11 cellular contexts compared by ENCODE assay signal in genomic region chr19:54420383-54421168, GRCh38. TPM values are rescaled to one million over a fixed set of nuclear protein-coding genes. Genes with fewer than 3 reads are reported as not detected.
DNase-seq lines count a peak whose midpoint lies in the region; ATAC-seq and TF ChIP-seq lines count a peak whose summit lies in the region.
"Had no signal": no experiment of that assay in that cellular context is flagged by ENCODE, and none has a peak within 500 bp of the region (broad histone marks: within the 10 kb centered on the region; RNA-seq: fewer than 3 reads in every experiment).

No MANE protein-coding gene starts in this region.

- no peak overlapping the region for H3K4me3 ChIP-seq in fibroblast of mammary gland (ENCODE audit: control insufficient read depth, low read depth, low read length)

- peak overlapping the region; percentile 100 for H3K27ac ChIP-seq in temporal lobe (ENCODE audit: low read depth, low read length)

- peak; percentile 93 for DNase-seq in NCI-H2227 treated with DMSO at 0.1 percent for 48 hours (lab: John Stamatoyannopoulos, UW)
- peak; percentile 14 for DNase-seq in fibroblast of mammary gland (ENCODE audit: low read depth)
- DNase-seq in medulla oblongata (ENCODE audit: extremely low spot score) = peak; percentile 99
- DNase-seq: activated CD4-positive, alpha-beta T cell treated with anti-CD3 and anti-CD28 coated beads, Interleukin-2, amount 50 U/mL, for 1 hour; activated naive CD8-positive, alpha-beta T cell treated with anti-CD3 and anti-CD28 coated beads, Interleukin-2, amount 50 U/mL, for 24 hours had no signal

- TF ChIP-seq CTCF in fibroblast of mammary gland (conservative IDR thresholded peaks at IDR 0.05; ENCODE audit: control insufficient read depth, insufficient read depth, low read depth, low read length) = no peak

- no peak for ATAC-seq in HG02759 (IDR thresholded peaks at IDR 0.05; ENCODE audit: unreplicated experiment)
- no peak for ATAC-seq in GM18907 (IDR thresholded peaks at IDR 0.05; ENCODE audit: unreplicated experiment)
- no peak for ATAC-seq in HG02870 (IDR thresholded peaks at IDR 0.05; ENCODE audit: unreplicated experiment)
- no peak for ATAC-seq in HG03469 (IDR thresholded peaks at IDR 0.05; ENCODE audit: unreplicated experiment)
- ATAC-seq: activated naive CD8-positive, alpha-beta T cell treated with anti-CD3 and anti-CD28 coated beads, Interleukin-2, amount 50 U/mL, for 24 hours had no signal

RNA-seq across cellular contexts. Expression of gene TTYH1, which starts 5.3 kb away (rescaled TPM):
- total RNA-seq in temporal lobe = 79.7 TPM
- total RNA-seq: osteocyte had no signal

RNA-seq across cellular contexts. Expression of gene LENG8, which starts 28.4 kb away (rescaled TPM):
- 22.6 TPM for total RNA-seq in temporal lobe

RNA-seq across cellular contexts. Expression of gene LENG9, which starts 43.0 kb away (rescaled TPM):
- 2.7 TPM for total RNA-seq in temporal lobe

RNA-seq across cellular contexts. Expression of gene CDC42EP5, which starts 52.5 kb away (rescaled TPM):
- 1.7 TPM for total RNA-seq in temporal lobe

RNA-seq across cellular contexts. Expression of gene LAIR1, which starts 55.8 kb away (rescaled TPM):
- total RNA-seq in temporal lobe = 0.98 TPM
- total RNA-seq: osteocyte had no signal

Comparison
In these comparisons a context has a peak if more than half of its experiments do, and no peak if none do; other contexts are left out.
1. DNase-seq: peak in every context shown above with its lines; median percentile 99 in medulla oblongata; 93 in NCI-H2227 treated with DMSO at 0.1 percent for 48 hours; 14 in fibroblast of mammary gland.